1 cellular context compared by ENCODE assay signal in genomic region chr18:32769242-32770180, GRCh38.
TF ChIP-seq lines count a peak whose summit lies in the region.

No MANE protein-coding gene starts in this region.

TF ChIP-seq in HepG2, 621 proteins besides CTCF, POLR2A, EP300 and RAD21 (continued from another document and continues in another):
- no peak for TF ChIP-seq ZNF609 (CRISPR knock-in tag; IDR thresholded peaks at IDR 0.05; ENCODE audit: borderline replicate concordance)
- TF ChIP-seq NKX3-1 (CRISPR knock-in tag; IDR thresholded peaks at IDR 0.05) = peak; percentile 57; the same call in 1 of the 2 replicates
- 0 out of 2 replicates have a peak, but pooled peaks have one; percentile 18 for TF ChIP-seq MTERF4 (CRISPR knock-in tag; IDR thresholded peaks at IDR 0.05)
- 0 out of 2 replicates have a peak, but pooled peaks have one; percentile 3 for TF ChIP-seq NFKB2 (CRISPR knock-in tag; IDR thresholded peaks at IDR 0.05; ENCODE audit: borderline replicate concordance)
- TF ChIP-seq DPF2 (CRISPR knock-in tag; IDR thresholded peaks at IDR 0.05; ENCODE audit: borderline replicate concordance, low read depth) = no peak
- peak; percentile 13; the same call in 1 of the 2 replicates for TF ChIP-seq ZBTB7B (CRISPR knock-in tag; IDR thresholded peaks at IDR 0.05)
- TF ChIP-seq MTF2 (CRISPR knock-in tag; IDR thresholded peaks at IDR 0.05; ENCODE audit: borderline replicate concordance) = 0 out of 2 replicates have a peak, but pooled peaks have one; percentile 78
- TF ChIP-seq PREB (CRISPR knock-in tag; IDR thresholded peaks at IDR 0.05) = 0 out of 2 replicates have a peak, but pooled peaks have one; percentile 22
- no peak for TF ChIP-seq JUN (CRISPR knock-in tag; IDR thresholded peaks at IDR 0.05)
- TF ChIP-seq ZNF263 (CRISPR knock-in tag; IDR thresholded peaks at IDR 0.05) = peak; percentile 37
- TF ChIP-seq E2F5 (CRISPR knock-in tag; conservative IDR thresholded peaks at IDR 0.05) = no peak
- TF ChIP-seq NFE2L2 (IDR thresholded peaks at IDR 0.05; ENCODE audit: low read length) = no peak
- peak; percentile 61; the same call in 1 of the 2 replicates for TF ChIP-seq ZSCAN21 (CRISPR knock-in tag; IDR thresholded peaks at IDR 0.05; ENCODE audit: borderline replicate concordance)
- no peak for TF ChIP-seq ZBTB40 (IDR thresholded peaks at IDR 0.05)
- TF ChIP-seq ZBTB40 (CRISPR knock-in tag; IDR thresholded peaks at IDR 0.05) = peak; percentile 20; the same call in 1 of the 2 replicates
- TF ChIP-seq POLR2G (IDR thresholded peaks at IDR 0.05; ENCODE audit: low read depth, low read length) = peak; percentile 66
- no peak for TF ChIP-seq ZHX1 (CRISPR knock-in tag; IDR thresholded peaks at IDR 0.05; ENCODE audit: low read depth)
- TF ChIP-seq ZNF850 (CRISPR knock-in tag; conservative IDR thresholded peaks at IDR 0.05) = no peak; the same call in 1 of the 2 replicates
- TF ChIP-seq ZNF740 (CRISPR knock-in tag; IDR thresholded peaks at IDR 0.05) = peak; percentile 71; the same call in 1 of the 2 replicates
- TF ChIP-seq TOPORS (CRISPR knock-in tag; IDR thresholded peaks at IDR 0.05) = 0 out of 2 replicates have a peak, but pooled peaks have one; percentile 14
- no peak for TF ChIP-seq ZNF691 (CRISPR knock-in tag; IDR thresholded peaks at IDR 0.05; ENCODE audit: borderline replicate concordance, low read depth)
- peak in 1 of 2 experiments; percentile 33; a peak in 1 of 4 replicates for TF ChIP-seq NR2F1 (CRISPR knock-in tag; IDR thresholded peaks at IDR 0.05)
- TF ChIP-seq RFXANK (CRISPR knock-in tag; IDR thresholded peaks at IDR 0.05) = no peak
- peak; percentile 52 for TF ChIP-seq HNF4A (CRISPR knock-in tag; IDR thresholded peaks at IDR 0.05)
- TF ChIP-seq ZNF20 (CRISPR knock-in tag; IDR thresholded peaks at IDR 0.05) = no peak
- peak; percentile 70; the same call in 1 of the 2 replicates for TF ChIP-seq ZNF616 (CRISPR knock-in tag; IDR thresholded peaks at IDR 0.05; ENCODE audit: low read depth)
- TF ChIP-seq KLF12 (CRISPR knock-in tag; IDR thresholded peaks at IDR 0.05; ENCODE audit: borderline replicate concordance) = no peak; the same call in 1 of the 2 replicates
- TF ChIP-seq ZNF513 (CRISPR knock-in tag; conservative IDR thresholded peaks at IDR 0.05) = no peak
- 0 out of 2 replicates have a peak, but pooled peaks have one; percentile 18 for TF ChIP-seq ARHGAP35 (CRISPR knock-in tag; IDR thresholded peaks at IDR 0.05; ENCODE audit: borderline replicate concordance)
- TF ChIP-seq RCOR2 (CRISPR knock-in tag; IDR thresholded peaks at IDR 0.05) = no peak
- TF ChIP-seq ZNF883 (CRISPR knock-in tag; IDR thresholded peaks at IDR 0.05; ENCODE audit: not compliant biosample characterization) = peak; percentile 46
- TF ChIP-seq SRSF4 (IDR thresholded peaks at IDR 0.05; ENCODE audit: low read depth, low read length, poor library complexity, severe bottlenecking) = no peak
- TF ChIP-seq ZNF460 (CRISPR knock-in tag; IDR thresholded peaks at IDR 0.05; ENCODE audit: borderline replicate concordance) = no peak
- peak; percentile 66; the same call in 1 of the 2 replicates for TF ChIP-seq HIVEP1 (CRISPR knock-in tag; IDR thresholded peaks at IDR 0.05)
- peak; percentile 26; the same call in 1 of the 2 replicates for TF ChIP-seq STAG1 (CRISPR knock-in tag; IDR thresholded peaks at IDR 0.05)
